In genomic region chr10:110567201-110568054, GRCh38 we compare ENCODE assay signal across 1 cellular context.
TF ChIP-seq lines count a peak whose summit lies in the region.

TSS of gene SMC3 (plus strand) at chr10:110567695. CDS start at chr10:110567817, 122 bp downstream.

TF ChIP-seq in HepG2, 621 proteins besides CTCF, POLR2A, EP300 and RAD21 (continued from another document and continues in another):
- TF ChIP-seq KIAA2018 (CRISPR knock-in tag; IDR thresholded peaks at IDR 0.05; ENCODE audit: borderline replicate concordance): no peak
- peak; percentile 67; the same call in 1 of the 2 replicates for TF ChIP-seq CSRNP2 (CRISPR knock-in tag; conservative IDR thresholded peaks at IDR 0.05; ENCODE audit: low read depth)
- TF ChIP-seq ZNF451 (CRISPR knock-in tag; IDR thresholded peaks at IDR 0.05): peak; percentile 75; the same call in 1 of the 2 replicates
- no peak for TF ChIP-seq ZNF343 (CRISPR knock-in tag; IDR thresholded peaks at IDR 0.05)
- peak; percentile 97 for TF ChIP-seq IRX3 (CRISPR knock-in tag; IDR thresholded peaks at IDR 0.05; ENCODE audit: borderline replicate concordance, low read depth)
- peak; percentile 64; the same call in 1 of the 2 replicates for TF ChIP-seq THRA (CRISPR knock-in tag; IDR thresholded peaks at IDR 0.05; ENCODE audit: borderline replicate concordance)
- no peak for TF ChIP-seq CENPX (CRISPR knock-in tag; IDR thresholded peaks at IDR 0.05)
- peak; percentile 37; the same call in 1 of the 2 replicates for TF ChIP-seq DNMT3B (CRISPR knock-in tag; conservative IDR thresholded peaks at IDR 0.05)
- peak; percentile 60; the same call in 1 of the 2 replicates for TF ChIP-seq ZNF563 (CRISPR knock-in tag; IDR thresholded peaks at IDR 0.05)
- TF ChIP-seq ZNF414 (CRISPR knock-in tag; IDR thresholded peaks at IDR 0.05): no peak
- peak; percentile 86 for TF ChIP-seq ETS1 (CRISPR knock-in tag; IDR thresholded peaks at IDR 0.05)
- peak; percentile 83; the same call in 1 of the 2 replicates for TF ChIP-seq ZNF547 (CRISPR knock-in tag; IDR thresholded peaks at IDR 0.05)
- TF ChIP-seq ZFP91 (CRISPR knock-in tag; IDR thresholded peaks at IDR 0.05; ENCODE audit: borderline replicate concordance): peak; percentile 66
- TF ChIP-seq ZNF430 (CRISPR knock-in tag; IDR thresholded peaks at IDR 0.05): peak; percentile 81; the same call in 1 of the 2 replicates
- TF ChIP-seq PHF8 (CRISPR knock-in tag; IDR thresholded peaks at IDR 0.05): peak; percentile 95
- peak; percentile 55; the same call in 1 of the 2 replicates for TF ChIP-seq NR0B2 (CRISPR knock-in tag; IDR thresholded peaks at IDR 0.05)
- peak; percentile 66; the same call in 1 of the 2 replicates for TF ChIP-seq ZNF691 (CRISPR knock-in tag; IDR thresholded peaks at IDR 0.05; ENCODE audit: borderline replicate concordance, low read depth)
- TF ChIP-seq ZBTB26 (CRISPR knock-in tag; IDR thresholded peaks at IDR 0.05; ENCODE audit: borderline replicate concordance): 0 out of 2 replicates have a peak, but pooled peaks have one; percentile 7
- TF ChIP-seq MNT (IDR thresholded peaks at IDR 0.05): peak; percentile 74
- no peak for TF ChIP-seq ZNF512 (CRISPR knock-in tag; IDR thresholded peaks at IDR 0.05)
- TF ChIP-seq LRRFIP1 (CRISPR knock-in tag; conservative IDR thresholded peaks at IDR 0.05): no peak
- no peak for TF ChIP-seq SYNCRIP (IDR thresholded peaks at IDR 0.05; ENCODE audit: insufficient read depth, low read depth, low read length)
